In the genomic region with DNA sequence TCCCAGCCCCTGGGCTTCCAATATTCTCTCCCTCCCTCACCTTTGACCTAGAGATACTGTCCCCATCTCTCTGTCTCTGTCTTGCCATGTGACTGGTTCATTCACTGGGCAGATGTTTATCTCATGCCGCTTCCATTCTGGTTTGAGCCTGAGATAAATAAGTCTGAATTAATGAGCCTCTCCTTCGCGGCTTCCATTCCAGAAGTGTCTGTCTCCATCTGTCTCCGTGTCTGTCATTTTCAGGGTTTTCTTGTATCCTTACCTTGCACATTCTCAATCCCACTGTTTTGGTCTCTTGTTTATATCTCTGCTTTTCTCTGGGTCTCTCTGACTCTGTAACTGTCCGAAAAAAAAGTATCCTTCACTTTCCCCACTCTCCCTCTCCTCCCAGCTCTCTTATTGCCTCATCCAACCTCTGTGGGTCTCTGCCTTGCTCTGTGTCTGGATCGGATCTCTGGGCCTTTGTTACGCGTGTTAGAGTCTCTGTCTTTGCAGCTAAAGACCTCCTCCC, we compare ENCODE assay signal across 1 cellular context.
TF ChIP-seq lines count a peak whose summit lies in the region.

No MANE protein-coding gene starts in this region.

TF ChIP-seq in K562, 482 proteins besides CTCF, POLR2A, EP300 and RAD21 (continued from another document and continues in another):
- TF ChIP-seq MTA3 (IDR thresholded peaks at IDR 0.05; ENCODE audit: borderline replicate concordance) (0 out of 2 replicates have a peak, but pooled peaks have one; percentile 13), HNRNPLL (IDR thresholded peaks at IDR 0.05; ENCODE audit: low read depth, low read length, poor library complexity, severe bottlenecking) (no peak), TCF3 (CRISPR knock-in tag; IDR thresholded peaks at IDR 0.05) (no peak), MAZ (CRISPR knock-in tag; conservative IDR thresholded peaks at IDR 0.05 in 1 of 2, IDR thresholded peaks at IDR 0.05 in 1 of 2) (no peak), TRIM28 (IDR thresholded peaks at IDR 0.05) (0 out of 2 replicates have a peak, but pooled peaks have one; percentile 17), SNIP1 (IDR thresholded peaks at IDR 0.05; ENCODE audit: low read depth) (0 out of 2 replicates have a peak, but pooled peaks have one; percentile 40), ZNF76 (CRISPR knock-in tag; IDR thresholded peaks at IDR 0.05; ENCODE audit: borderline replicate concordance) (0 out of 2 replicates have a peak, but pooled peaks have one; percentile 24), ZNF584 (CRISPR knock-in tag; IDR thresholded peaks at IDR 0.05; ENCODE audit: low read depth) (no peak), BHLHE40 (IDR thresholded peaks at IDR 0.05; ENCODE audit: low read length) (0 out of 2 replicates have a peak, but pooled peaks have one; percentile 29), NR2C1 (IDR thresholded peaks at IDR 0.05) (peak; percentile 56; the same call in 1 of the 2 replicates), NR2C1 (tag; IDR thresholded peaks at IDR 0.05) (peak; percentile 76), ZNF212 (CRISPR knock-in tag; IDR thresholded peaks at IDR 0.05) (0 out of 2 replicates have a peak, but pooled peaks have one; percentile 19), ZNF232 (CRISPR knock-in tag; IDR thresholded peaks at IDR 0.05) (0 out of 2 replicates have a peak, but pooled peaks have one; percentile 25), SREBF2 (CRISPR knock-in tag; IDR thresholded peaks at IDR 0.05) (no peak), NRF1 (conservative IDR thresholded peaks at IDR 0.05 in 1 of 2, IDR thresholded peaks at IDR 0.05 in 1 of 2) (no peak)
- TF ChIP-seq, protein P1, sequence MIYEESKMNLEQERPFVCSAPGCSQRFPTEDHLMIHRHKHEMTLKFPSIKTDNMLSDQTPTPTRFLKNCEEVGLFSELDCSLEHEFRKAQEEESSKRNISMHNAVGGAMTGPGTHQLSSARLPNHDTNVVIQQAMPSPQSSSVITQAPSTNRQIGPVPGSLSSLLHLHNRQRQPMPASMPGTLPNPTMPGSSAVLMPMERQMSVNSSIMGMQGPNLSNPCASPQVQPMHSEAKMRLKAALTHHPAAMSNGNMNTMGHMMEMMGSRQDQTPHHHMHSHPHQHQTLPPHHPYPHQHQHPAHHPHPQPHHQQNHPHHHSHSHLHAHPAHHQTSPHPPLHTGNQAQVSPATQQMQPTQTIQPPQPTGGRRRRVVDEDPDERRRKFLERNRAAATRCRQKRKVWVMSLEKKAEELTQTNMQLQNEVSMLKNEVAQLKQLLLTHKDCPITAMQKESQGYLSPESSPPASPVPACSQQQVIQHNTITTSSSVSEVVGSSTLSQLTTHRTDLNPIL (CRISPR knock-in tag; IDR thresholded peaks at IDR 0.05) = no peak
- TF ChIP-seq, protein P2, sequence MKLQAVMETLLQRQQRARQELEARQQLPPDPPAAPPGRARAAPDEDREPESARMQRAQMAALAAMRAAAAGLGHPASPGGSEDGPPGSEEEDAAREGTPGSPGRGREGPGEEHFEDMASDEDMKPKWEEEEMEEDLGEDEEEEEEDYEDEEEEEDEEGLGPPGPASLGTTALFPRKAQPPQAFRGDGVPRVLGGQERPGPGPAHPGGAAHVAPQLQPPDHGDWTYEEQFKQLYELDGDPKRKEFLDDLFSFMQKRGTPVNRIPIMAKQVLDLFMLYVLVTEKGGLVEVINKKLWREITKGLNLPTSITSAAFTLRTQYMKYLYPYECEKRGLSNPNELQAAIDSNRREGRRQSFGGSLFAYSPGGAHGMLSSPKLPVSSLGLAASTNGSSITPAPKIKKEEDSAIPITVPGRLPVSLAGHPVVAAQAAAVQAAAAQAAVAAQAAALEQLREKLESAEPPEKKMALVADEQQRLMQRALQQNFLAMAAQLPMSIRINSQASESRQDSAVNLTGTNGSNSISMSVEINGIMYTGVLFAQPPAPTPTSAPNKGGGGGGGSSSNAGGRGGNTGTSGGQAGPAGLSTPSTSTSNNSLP (IDR thresholded peaks at IDR 0.05; ENCODE audit: borderline replicate concordance, low read depth, low read length) = no peak
- TF ChIP-seq, protein P3, sequence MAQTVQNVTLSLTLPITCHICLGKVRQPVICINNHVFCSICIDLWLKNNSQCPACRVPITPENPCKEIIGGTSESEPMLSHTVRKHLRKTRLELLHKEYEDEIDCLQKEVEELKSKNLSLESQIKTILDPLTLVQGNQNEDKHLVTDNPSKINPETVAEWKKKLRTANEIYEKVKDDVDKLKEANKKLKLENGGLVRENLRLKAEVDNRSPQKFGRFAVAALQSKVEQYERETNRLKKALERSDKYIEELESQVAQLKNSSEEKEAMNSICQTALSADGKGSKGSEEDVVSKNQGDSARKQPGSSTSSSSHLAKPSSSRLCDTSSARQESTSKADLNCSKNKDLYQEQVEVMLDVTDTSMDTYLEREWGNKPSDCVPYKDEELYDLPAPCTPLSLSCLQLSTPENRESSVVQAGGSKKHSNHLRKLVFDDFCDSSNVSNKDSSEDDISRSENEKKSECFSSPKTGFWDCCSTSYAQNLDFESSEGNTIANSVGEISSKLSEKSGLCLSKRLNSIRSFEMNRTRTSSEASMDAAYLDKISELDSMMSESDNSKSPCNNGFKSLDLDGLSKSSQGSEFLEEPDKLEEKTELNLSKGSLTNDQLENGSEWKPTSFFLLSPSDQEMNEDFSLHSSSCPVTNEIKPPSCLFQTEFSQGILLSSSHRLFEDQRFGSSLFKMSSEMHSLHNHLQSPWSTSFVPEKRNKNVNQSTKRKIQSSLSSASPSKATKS (CRISPR knock-in tag; IDR thresholded peaks at IDR 0.05) = no peak
- TF ChIP-seq, protein P4, sequence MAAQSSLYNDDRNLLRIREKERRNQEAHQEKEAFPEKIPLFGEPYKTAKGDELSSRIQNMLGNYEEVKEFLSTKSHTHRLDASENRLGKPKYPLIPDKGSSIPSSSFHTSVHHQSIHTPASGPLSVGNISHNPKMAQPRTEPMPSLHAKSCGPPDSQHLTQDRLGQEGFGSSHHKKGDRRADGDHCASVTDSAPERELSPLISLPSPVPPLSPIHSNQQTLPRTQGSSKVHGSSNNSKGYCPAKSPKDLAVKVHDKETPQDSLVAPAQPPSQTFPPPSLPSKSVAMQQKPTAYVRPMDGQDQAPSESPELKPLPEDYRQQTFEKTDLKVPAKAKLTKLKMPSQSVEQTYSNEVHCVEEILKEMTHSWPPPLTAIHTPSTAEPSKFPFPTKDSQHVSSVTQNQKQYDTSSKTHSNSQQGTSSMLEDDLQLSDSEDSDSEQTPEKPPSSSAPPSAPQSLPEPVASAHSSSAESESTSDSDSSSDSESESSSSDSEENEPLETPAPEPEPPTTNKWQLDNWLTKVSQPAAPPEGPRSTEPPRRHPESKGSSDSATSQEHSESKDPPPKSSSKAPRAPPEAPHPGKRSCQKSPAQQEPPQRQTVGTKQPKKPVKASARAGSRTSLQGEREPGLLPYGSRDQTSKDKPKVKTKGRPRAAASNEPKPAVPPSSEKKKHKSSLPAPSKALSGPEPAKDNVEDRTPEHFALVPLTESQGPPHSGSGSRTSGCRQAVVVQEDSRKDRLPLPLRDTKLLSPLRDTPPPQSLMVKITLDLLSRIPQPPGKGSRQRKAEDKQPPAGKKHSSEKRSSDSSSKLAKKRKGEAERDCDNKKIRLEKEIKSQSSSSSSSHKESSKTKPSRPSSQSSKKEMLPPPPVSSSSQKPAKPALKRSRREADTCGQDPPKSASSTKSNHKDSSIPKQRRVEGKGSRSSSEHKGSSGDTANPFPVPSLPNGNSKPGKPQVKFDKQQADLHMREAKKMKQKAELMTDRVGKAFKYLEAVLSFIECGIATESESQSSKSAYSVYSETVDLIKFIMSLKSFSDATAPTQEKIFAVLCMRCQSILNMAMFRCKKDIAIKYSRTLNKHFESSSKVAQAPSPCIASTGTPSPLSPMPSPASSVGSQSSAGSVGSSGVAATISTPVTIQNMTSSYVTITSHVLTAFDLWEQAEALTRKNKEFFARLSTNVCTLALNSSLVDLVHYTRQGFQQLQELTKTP (IDR thresholded peaks at IDR 0.05; ENCODE audit: low read depth in 1 of 2, partially characterized antibody in 2 of 2) = peak in 1 of 2 experiments; percentile 52
- TF ChIP-seq, protein P5, sequence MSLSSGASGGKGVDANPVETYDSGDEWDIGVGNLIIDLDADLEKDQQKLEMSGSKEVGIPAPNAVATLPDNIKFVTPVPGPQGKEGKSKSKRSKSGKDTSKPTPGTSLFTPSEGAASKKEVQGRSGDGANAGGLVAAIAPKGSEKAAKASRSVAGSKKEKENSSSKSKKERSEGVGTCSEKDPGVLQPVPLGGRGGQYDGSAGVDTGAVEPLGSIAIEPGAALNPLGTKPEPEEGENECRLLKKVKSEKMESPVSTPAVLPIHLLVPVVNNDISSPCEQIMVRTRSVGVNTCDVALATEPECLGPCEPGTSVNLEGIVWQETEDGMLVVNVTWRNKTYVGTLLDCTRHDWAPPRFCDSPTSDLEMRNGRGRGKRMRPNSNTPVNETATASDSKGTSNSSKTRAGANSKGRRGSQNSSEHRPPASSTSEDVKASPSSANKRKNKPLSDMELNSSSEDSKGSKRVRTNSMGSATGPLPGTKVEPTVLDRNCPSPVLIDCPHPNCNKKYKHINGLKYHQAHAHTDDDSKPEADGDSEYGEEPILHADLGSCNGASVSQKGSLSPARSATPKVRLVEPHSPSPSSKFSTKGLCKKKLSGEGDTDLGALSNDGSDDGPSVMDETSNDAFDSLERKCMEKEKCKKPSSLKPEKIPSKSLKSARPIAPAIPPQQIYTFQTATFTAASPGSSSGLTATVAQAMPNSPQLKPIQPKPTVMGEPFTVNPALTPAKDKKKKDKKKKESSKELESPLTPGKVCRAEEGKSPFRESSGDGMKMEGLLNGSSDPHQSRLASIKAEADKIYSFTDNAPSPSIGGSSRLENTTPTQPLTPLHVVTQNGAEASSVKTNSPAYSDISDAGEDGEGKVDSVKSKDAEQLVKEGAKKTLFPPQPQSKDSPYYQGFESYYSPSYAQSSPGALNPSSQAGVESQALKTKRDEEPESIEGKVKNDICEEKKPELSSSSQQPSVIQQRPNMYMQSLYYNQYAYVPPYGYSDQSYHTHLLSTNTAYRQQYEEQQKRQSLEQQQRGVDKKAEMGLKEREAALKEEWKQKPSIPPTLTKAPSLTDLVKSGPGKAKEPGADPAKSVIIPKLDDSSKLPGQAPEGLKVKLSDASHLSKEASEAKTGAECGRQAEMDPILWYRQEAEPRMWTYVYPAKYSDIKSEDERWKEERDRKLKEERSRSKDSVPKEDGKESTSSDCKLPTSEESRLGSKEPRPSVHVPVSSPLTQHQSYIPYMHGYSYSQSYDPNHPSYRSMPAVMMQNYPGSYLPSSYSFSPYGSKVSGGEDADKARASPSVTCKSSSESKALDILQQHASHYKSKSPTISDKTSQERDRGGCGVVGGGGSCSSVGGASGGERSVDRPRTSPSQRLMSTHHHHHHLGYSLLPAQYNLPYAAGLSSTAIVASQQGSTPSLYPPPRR (CRISPR knock-in tag; IDR thresholded peaks at IDR 0.05; ENCODE audit: borderline replicate concordance) = 0 out of 2 replicates have a peak, but pooled peaks have one; percentile 4
- TF ChIP-seq, protein P6, sequence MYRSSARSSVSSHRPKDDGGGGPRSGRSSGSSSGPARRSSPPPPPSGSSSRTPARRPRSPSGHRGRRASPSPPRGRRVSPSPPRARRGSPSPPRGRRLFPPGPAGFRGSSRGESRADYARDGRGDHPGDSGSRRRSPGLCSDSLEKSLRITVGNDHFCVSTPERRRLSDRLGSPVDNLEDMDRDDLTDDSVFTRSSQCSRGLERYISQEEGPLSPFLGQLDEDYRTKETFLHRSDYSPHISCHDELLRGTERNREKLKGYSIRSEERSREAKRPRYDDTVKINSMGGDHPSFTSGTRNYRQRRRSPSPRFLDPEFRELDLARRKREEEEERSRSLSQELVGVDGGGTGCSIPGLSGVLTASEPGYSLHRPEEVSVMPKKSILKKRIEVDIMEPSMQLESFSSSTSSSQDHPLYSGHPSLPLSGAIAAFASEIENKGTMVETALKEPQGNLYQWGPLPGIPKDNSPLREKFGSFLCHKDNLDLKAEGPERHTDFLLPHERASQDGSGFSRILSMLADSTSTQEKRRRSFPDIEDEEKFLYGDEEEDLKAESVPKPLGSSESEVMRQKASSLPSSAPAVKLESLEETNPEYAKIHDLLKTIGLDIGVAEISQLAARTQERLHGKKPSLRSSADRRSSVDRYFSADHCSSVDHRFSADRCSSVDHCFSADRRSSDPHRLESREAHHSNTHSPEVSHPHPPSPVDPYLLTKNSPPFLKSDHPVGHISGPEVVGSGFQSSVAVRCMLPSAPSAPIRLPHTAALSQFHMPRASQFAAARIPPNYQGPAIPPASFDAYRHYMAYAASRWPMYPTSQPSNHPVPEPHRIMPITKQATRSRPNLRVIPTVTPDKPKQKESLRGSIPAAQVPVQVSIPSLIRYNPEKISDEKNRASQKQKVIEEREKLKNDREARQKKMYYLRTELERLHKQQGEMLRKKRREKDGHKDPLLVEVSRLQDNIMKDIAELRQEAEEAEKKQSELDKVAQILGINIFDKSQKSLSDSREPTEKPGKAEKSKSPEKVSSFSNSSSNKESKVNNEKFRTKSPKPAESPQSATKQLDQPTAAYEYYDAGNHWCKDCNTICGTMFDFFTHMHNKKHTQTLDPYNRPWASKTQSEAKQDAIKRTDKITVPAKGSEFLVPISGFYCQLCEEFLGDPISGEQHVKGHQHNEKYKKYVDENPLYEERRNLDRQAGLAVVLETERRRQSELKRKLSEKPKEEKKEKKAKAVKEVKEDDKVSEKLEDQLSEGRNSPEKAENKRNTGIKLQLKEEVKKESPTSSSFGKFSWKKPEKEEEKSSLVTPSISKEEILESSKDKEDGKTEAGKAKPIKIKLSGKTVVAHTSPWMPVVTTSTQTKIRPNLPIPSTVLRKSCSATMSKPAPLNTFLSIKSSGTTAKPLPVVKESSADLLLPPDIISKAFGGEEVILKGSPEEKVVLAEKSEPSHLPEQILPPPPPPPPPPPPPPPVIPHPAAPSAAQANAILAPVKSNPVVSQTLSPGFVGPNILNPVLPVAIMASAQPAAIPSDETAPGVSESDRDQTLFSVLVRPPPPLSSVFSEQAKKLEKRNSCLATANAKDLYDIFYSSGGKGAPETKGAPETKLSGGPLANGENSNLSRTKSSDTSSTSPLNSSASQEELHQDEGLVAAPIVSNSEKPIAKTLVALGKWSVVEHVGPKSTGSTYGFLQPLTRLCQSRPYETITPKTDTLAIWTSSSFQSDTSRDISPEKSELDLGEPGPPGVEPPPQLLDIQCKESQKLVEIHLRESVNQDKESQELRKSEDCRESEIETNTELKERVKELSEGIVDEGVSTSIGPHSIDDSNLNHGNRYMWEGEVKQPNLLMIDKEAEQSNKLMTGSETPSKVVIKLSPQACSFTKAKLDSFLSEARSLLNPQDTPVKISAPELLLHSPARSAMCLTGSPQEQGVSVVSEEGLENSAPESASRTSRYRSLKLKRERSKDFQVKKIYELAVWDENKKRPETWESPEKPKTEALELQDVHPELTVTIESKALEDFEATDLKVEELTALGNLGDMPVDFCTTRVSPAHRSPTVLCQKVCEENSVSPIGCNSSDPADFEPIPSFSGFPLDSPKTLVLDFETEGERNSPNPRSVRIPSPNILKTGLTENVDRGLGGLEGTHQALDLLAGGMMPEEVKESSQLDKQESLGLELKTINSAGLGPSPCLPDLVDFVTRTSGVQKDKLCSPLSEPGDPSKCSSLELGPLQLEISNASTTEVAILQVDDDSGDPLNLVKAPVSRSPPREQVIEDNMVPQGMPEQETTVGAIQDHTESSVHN (IDR thresholded peaks at IDR 0.05; ENCODE audit: borderline replicate concordance in 1 of 2, low read depth in 1 of 2) = peak in 1 of 2 experiments; percentile 41; a peak in 1 of 4 replicates
- TF ChIP-seq, protein P7, sequence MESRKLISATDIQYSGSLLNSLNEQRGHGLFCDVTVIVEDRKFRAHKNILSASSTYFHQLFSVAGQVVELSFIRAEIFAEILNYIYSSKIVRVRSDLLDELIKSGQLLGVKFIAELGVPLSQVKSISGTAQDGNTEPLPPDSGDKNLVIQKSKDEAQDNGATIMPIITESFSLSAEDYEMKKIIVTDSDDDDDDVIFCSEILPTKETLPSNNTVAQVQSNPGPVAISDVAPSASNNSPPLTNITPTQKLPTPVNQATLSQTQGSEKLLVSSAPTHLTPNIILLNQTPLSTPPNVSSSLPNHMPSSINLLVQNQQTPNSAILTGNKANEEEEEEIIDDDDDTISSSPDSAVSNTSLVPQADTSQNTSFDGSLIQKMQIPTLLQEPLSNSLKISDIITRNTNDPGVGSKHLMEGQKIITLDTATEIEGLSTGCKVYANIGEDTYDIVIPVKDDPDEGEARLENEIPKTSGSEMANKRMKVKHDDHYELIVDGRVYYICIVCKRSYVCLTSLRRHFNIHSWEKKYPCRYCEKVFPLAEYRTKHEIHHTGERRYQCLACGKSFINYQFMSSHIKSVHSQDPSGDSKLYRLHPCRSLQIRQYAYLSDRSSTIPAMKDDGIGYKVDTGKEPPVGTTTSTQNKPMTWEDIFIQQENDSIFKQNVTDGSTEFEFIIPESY (CRISPR knock-in tag; IDR thresholded peaks at IDR 0.05) = peak; percentile 45; the same call in 1 of the 2 replicates
